18 cellular contexts compared by ENCODE assay signal in the genomic region with DNA sequence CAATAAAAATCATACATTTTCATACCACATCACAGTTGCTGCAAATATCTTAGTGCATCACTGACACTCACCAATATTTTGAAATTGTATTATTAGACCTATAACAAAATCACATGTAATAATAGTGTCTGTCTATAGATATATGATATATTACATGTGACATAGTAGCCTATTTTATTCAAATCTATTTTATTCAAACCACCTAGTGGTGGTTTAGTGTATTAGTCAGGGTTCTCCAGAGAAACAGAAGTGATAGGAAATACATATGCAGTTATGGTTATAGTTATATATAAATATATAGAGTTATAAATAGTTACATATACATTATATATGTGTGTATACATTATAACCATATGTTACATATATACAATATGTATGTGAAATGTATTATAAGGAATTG.
DNase-seq lines count a peak whose midpoint lies in the region; TF ChIP-seq lines count a peak whose summit lies in the region.
"Had no signal": no experiment of that assay in that cellular context is flagged by ENCODE, and none has a peak within 500 bp of the region (broad histone marks: within the 10 kb centered on the region; RNA-seq: fewer than 3 reads in every experiment).

No MANE protein-coding gene starts in this region.

- H3K27ac ChIP-seq in H9 (ENCODE audit: insufficient read length, low read depth, low read length) = no peak overlapping the region
- no peak overlapping the region for H3K27ac ChIP-seq in VCaP
- no peak overlapping the region for H3K27ac ChIP-seq in hepatocyte
- no peak overlapping the region for H3K27ac ChIP-seq in PC-9
- H3K27ac ChIP-seq: coronary artery, uterus had no signal

- POLR2A ChIA-PET in BJ (lab: Charles Lee) (no interaction called here), PC-9 (lab: Charles Lee; ENCODE audit: unreplicated experiment) (no interaction called here)

- no peak overlapping the region for H3K18ac ChIP-seq in H9 (ENCODE audit: insufficient read length, low read depth, low read length)

- H2BK120ac ChIP-seq in H9 (ENCODE audit: low read depth, low read length, poor library complexity, severe bottlenecking) = no peak overlapping the region

- no peaks in the 10 kb centered on the region for H3K79me1 ChIP-seq in H9 (ENCODE audit: insufficient read depth, low read depth, low read length, poor library complexity, severe bottlenecking)

- H3K56ac ChIP-seq in H9 (ENCODE audit: insufficient read length, low read depth, low read length) = no peak overlapping the region

- no peak overlapping the region for H2AK5ac ChIP-seq in H9 (ENCODE audit: insufficient read length, low read length)

- H3K27ac Mint-ChIP-seq in H9 = no peak overlapping the region
- H3K27ac Mint-ChIP-seq in T-helper 2 cell treated with Interferon-gamma antibody and Interleukin-4, amounts not matched to agents 5 μg/mL and 100 μg/mL, for 36 hours = no peak overlapping the region
- H3K27ac Mint-ChIP-seq: activated naive CD8-positive, alpha-beta T cell treated with anti-CD3 and anti-CD28 coated beads for 36 hours; CD8-positive, alpha-beta memory T cell; stimulated activated naive B cell treated with anti-CD40 and anti-IgM and Interleukin-4, amounts not matched to agents 10 μg/mL and 1 μg/mL and 100 μg/mL, for 72 hours had no signal

- no peaks in the 10 kb centered on the region for H3F3A ChIP-seq in PC-9 (ENCODE audit: insufficient read depth, low read depth)

- H4K8ac ChIP-seq in H9 (replicated peaks; ENCODE audit: insufficient read length, low read depth, low read length) = no peak overlapping the region

- H3K4ac ChIP-seq in H9 (ENCODE audit: low read depth, low read length) = no peak overlapping the region

- peaks cover 4 to 5% of the 10 kb centered on the region in 2 experiments; a peak in 1 of 4 replicates for H3K4me1 Mint-ChIP-seq in H9
- no peaks in the 10 kb centered on the region for H3K4me1 Mint-ChIP-seq in T-helper 2 cell treated with Interferon-gamma antibody and Interleukin-4, amounts not matched to agents 5 μg/mL and 100 μg/mL, for 36 hours (ENCODE audit: low read depth)
- H3K4me1 Mint-ChIP-seq: activated naive CD8-positive, alpha-beta T cell treated with anti-CD3 and anti-CD28 coated beads for 36 hours; CD8-positive, alpha-beta memory T cell had no signal

- H3K4me1 ChIP-seq in H9 (ENCODE audit: insufficient read depth, low read length) (no peaks in the 10 kb centered on the region), hepatocyte (ENCODE audit: insufficient read depth) (no peaks in the 10 kb centered on the region), PC-9 (replicated peaks; ENCODE audit: insufficient read depth) (no peaks in the 10 kb centered on the region)
- H3K4me1 ChIP-seq: uterus had no signal

- no peak overlapping the region for H4K5ac ChIP-seq in H9 (ENCODE audit: insufficient read length, low read depth, low read length)

- no peak overlapping the region for H3K4me3 Mint-ChIP-seq in H9
- H3K4me3 Mint-ChIP-seq in T-helper 2 cell treated with Interferon-gamma antibody and Interleukin-4, amounts not matched to agents 5 μg/mL and 100 μg/mL, for 36 hours = no peak overlapping the region
- H3K4me3 Mint-ChIP-seq: activated naive CD8-positive, alpha-beta T cell treated with anti-CD3 and anti-CD28 coated beads for 36 hours; CD8-positive, alpha-beta memory T cell; stimulated activated naive B cell treated with anti-CD40 and anti-IgM and Interleukin-4, amounts not matched to agents 10 μg/mL and 1 μg/mL and 100 μg/mL, for 72 hours had no signal

- H2BK15ac ChIP-seq in H9 (ENCODE audit: low read depth, low read length) = no peak overlapping the region

- H3K23ac ChIP-seq in H9 (ENCODE audit: insufficient read length, low read depth, low read length) = no peak overlapping the region

- no TSS peak for BruUV-seq in PC-9 (replicated peaks; lab: Mats Ljungman, UMichigan)

- H4K91ac ChIP-seq in H9 (ENCODE audit: insufficient read length, low read depth, low read length) = no peak overlapping the region

- TF ChIP-seq CTCF in BJ (IDR thresholded peaks at IDR 0.05; ENCODE audit: insufficient read depth, low read depth, low read length) (0 out of 2 replicates have a peak, but pooled peaks have one; percentile 12), H9 (conservative IDR thresholded peaks at IDR 0.05) (peak; percentile 52; the same call in 2 of the 3 replicates), VCaP (conservative IDR thresholded peaks at IDR 0.05) (peak; percentile 57), hepatocyte (IDR thresholded peaks at IDR 0.05; ENCODE audit: poor library complexity) (peak; percentile 23), PC-9 (conservative IDR thresholded peaks at IDR 0.05) (no peak; the same call in 1 of the 2 replicates)

- no peak overlapping the region for H3K14ac ChIP-seq in H9 (ENCODE audit: insufficient read depth, low read length)

- H2BK20ac ChIP-seq in H9 (ENCODE audit: low read depth, low read length, poor library complexity, severe bottlenecking) = no peak overlapping the region

- no peak overlapping the region for H2BK5ac ChIP-seq in H9 (ENCODE audit: insufficient read length, low read length)

- no peaks in the 10 kb centered on the region for H3K36me3 ChIP-seq in BJ (ENCODE audit: control insufficient read depth, insufficient read depth, low read length)
- H3K36me3 ChIP-seq in hepatocyte (replicated peaks; ENCODE audit: insufficient read depth, low read depth) = no peaks in the 10 kb centered on the region
- no peaks in the 10 kb centered on the region for H3K36me3 ChIP-seq in PC-9 (ENCODE audit: low read depth)
- H3K36me3 ChIP-seq: uterus had no signal

- H3K4me3 ChIP-seq in BJ (ENCODE audit: low read depth, low read length) = no peak overlapping the region
- no peak overlapping the region for H3K4me3 ChIP-seq in hepatocyte
- H3K4me3 ChIP-seq in PC-9 = no peak overlapping the region
- H3K4me3 ChIP-seq: coronary artery, lung, uterus had no signal

- intact Hi-C loops in PC-9 (cut with micrococcal nuclease; ENCODE audit: unreplicated experiment) = no loop called here

- peaks cover 7 to 16% of the 10 kb centered on the region in 2 experiments for H3K9me3 Mint-ChIP-seq in H9
- H3K9me3 Mint-ChIP-seq in T-helper 2 cell treated with Interferon-gamma antibody and Interleukin-4, amounts not matched to agents 5 μg/mL and 100 μg/mL, for 36 hours = no peaks in the 10 kb centered on the region

- H2AFZ ChIP-seq in H9 (ENCODE audit: low read length) (no peak overlapping the region), hepatocyte (no peak overlapping the region), PC-9 (no peak overlapping the region)

- no peak for DNase-seq in BJ (ENCODE audit: low read depth)
- DNase-seq in H9 = no peak
- DNase-seq in hepatocyte (ENCODE audit: low spot score) = no peak
- DNase-seq in T-helper 2 cell treated with Interferon-gamma antibody and Interleukin-4, amounts not matched to agents 5 μg/mL and 100 μg/mL, for 36 hours (ENCODE audit: low spot score) = no peak
- DNase-seq in PC-9 = no peak
- no peak for DNase-seq in RPMI8226
- DNase-seq in DMS153 treated with DMSO at 0.1 percent for 48 hours (lab: John Stamatoyannopoulos, UW; ENCODE audit: unreplicated experiment) = no peak
- DNase-seq: activated naive CD8-positive, alpha-beta T cell treated with anti-CD3 and anti-CD28 coated beads for 36 hours; CD8-positive, alpha-beta memory T cell; GDM1; NCI-H1694; NCI-H82; stimulated activated CD4-positive, alpha-beta T cell treated with anti-CD3 and anti-CD28 coated beads, Interleukin-4, amount 100 ng/mL, for 24 hours; stimulated activated naive B cell treated with anti-CD40 and anti-IgM and Interleukin-4, amounts not matched to agents 10 μg/mL and 1 μg/mL and 100 μg/mL, for 72 hours; uterus had no signal

- H3K36me3 Mint-ChIP-seq in H9 (ENCODE audit: insufficient read depth in 1 of 3, low read depth in 3 of 3) = peaks cover 2 to 8% (median 2%) of the 10 kb centered on the region in 3 experiments; a peak in 4 of 7 replicates
- no peaks in the 10 kb centered on the region for H3K36me3 Mint-ChIP-seq in T-helper 2 cell treated with Interferon-gamma antibody and Interleukin-4, amounts not matched to agents 5 μg/mL and 100 μg/mL, for 36 hours (ENCODE audit: low read depth)
- H3K36me3 Mint-ChIP-seq: CD8-positive, alpha-beta memory T cell; stimulated activated naive B cell treated with anti-CD40 and anti-IgM and Interleukin-4, amounts not matched to agents 10 μg/mL and 1 μg/mL and 100 μg/mL, for 72 hours had no signal

- H4K20me1 ChIP-seq in H9 (ENCODE audit: control insufficient read depth, insufficient read depth, insufficient read length) (no peaks in the 10 kb centered on the region), hepatocyte (ENCODE audit: insufficient read depth, poor library complexity, severe bottlenecking) (no peaks in the 10 kb centered on the region), PC-9 (ENCODE audit: insufficient read depth) (no peaks in the 10 kb centered on the region)

- H3K79me2 ChIP-seq in H9 (ENCODE audit: insufficient read depth, low read length) (no peaks in the 10 kb centered on the region), hepatocyte (no peaks in the 10 kb centered on the region), PC-9 (ENCODE audit: low read depth) (no peaks in the 10 kb centered on the region)

- no peaks in the 10 kb centered on the region for H3K27me3 Mint-ChIP-seq in H9 (ENCODE audit: low read depth)
- peaks cover 2% of the 10 kb centered on the region for H3K27me3 Mint-ChIP-seq in T-helper 2 cell treated with Interferon-gamma antibody and Interleukin-4, amounts not matched to agents 5 μg/mL and 100 μg/mL, for 36 hours (ENCODE audit: low read depth)
- H3K27me3 Mint-ChIP-seq: activated naive CD8-positive, alpha-beta T cell treated with anti-CD3 and anti-CD28 coated beads for 36 hours; stimulated activated naive B cell treated with anti-CD40 and anti-IgM and Interleukin-4, amounts not matched to agents 10 μg/mL and 1 μg/mL and 100 μg/mL, for 72 hours had no signal

- no peak overlapping the region for H2BK12ac ChIP-seq in H9 (ENCODE audit: insufficient read length, low read depth, low read length)

- no peaks in the 10 kb centered on the region for H3K27me3 ChIP-seq in BJ (ENCODE audit: control insufficient read depth, insufficient read depth, low read length)
- no peaks in the 10 kb centered on the region for H3K27me3 ChIP-seq in H9 (ENCODE audit: insufficient read depth, low read length)
- H3K27me3 ChIP-seq in hepatocyte = no peaks in the 10 kb centered on the region
- no peaks in the 10 kb centered on the region for H3K27me3 ChIP-seq in PC-9 (ENCODE audit: insufficient read depth, low read depth)
- H3K27me3 ChIP-seq: uterus had no signal

- H3T11ph ChIP-seq in H9 (ENCODE audit: low read length) = no peak overlapping the region

- H3K9me2 ChIP-seq in hepatocyte (replicated peaks; ENCODE audit: insufficient read depth) = no peaks in the 10 kb centered on the region
- H3K9me2 ChIP-seq in PC-9 (ENCODE audit: insufficient read depth) = no peaks in the 10 kb centered on the region

- H3K9me3 ChIP-seq in H9 (ENCODE audit: control insufficient read depth, low read depth, low read length) (no peaks in the 10 kb centered on the region), hepatocyte (ENCODE audit: low read depth) (peaks cover 4% of the 10 kb centered on the region), PC-9 (ENCODE audit: insufficient read depth, low read depth) (no peaks in the 10 kb centered on the region; the same call in 1 of the 2 replicates)
- H3K9me3 ChIP-seq: uterus had no signal

- no peak overlapping the region for H3K4me2 ChIP-seq in H9 (ENCODE audit: insufficient read depth, insufficient read length, low read length)
- H3K4me2 ChIP-seq in hepatocyte = no peak overlapping the region
- H3K4me2 ChIP-seq in PC-9 = no peak overlapping the region

- no peaks in the 10 kb centered on the region for H3K23me2 ChIP-seq in H9 (ENCODE audit: insufficient read length, low read depth, low read length, poor library complexity, severe bottlenecking)

- CTCF ChIA-PET in BJ (lab: Yijun Ruan, JAX) = no interaction called here
- CTCF ChIA-PET in PC-9 (lab: Charles Lee) = no interaction called here

- H3K9ac ChIP-seq in H9 (ENCODE audit: extremely low read depth, insufficient read length, low read length) = no peak overlapping the region
